2 cellular contexts compared by ENCODE assay signal in the genomic region with DNA sequence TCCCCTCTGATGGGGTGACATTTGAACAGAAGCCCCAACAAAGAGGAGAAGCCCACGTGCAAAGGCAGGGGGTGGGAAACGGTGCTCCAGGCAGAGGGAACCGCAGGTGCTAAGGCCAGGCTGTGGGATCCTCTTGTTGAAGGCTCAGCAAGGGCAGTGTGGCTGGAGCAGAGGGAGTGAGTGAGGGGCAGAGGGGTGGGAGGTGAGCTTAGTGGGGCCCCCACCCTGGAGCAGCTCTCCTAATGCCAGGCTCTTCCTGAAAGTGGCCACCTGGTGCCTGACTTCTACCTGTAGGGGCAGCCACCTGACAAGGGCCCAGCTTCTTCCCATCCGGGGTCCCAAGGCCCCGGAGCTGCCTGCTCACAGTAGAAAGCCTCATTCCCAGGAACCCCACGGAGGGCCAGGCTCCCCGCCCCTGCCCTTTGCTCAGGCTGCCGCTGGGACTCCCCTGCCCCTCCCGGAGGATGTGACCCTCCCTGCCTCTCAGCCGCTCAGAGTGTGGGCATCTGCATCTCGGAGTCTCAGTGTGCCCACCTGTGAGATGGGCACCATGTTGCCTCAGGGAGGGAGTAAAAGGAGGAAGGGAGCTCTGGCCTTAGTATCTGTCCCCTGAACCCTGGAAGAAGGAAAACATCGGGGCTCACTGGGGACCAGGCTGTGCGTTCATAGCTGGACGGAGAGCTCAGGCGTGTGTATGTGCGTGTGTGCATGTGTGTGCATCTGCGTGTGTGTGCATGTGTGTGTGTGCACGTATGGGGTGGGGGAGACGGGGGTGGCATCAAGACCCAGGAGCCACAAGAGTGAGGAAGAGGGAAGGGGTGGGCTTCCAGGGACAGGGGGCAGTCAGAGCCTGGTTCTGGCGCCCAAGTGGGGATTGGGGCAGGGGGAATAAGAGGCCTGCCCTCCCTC.
A peak's percentile ranks its signal among the peaks of the same experiment; 100 is the strongest.
TF ChIP-seq lines count a peak whose summit lies in the region.

No MANE protein-coding gene starts in this region.

TF ChIP-seq in HEK293, 187 proteins besides CTCF, POLR2A, EP300 and RAD21 (continued from another document):
- TF ChIP-seq ZNF768 (tag by site-specific recombination; IDR thresholded peaks at IDR 0.05) (no peak), ZNF169 (tag by site-specific recombination; IDR thresholded peaks at IDR 0.05) (no peak), ZSCAN4 (tag by site-specific recombination; IDR thresholded peaks at IDR 0.05) (peak; percentile 92), HOXC10 (CRISPR knock-in tag; IDR thresholded peaks at IDR 0.05) (no peak)
- TF ChIP-seq, protein P1, sequence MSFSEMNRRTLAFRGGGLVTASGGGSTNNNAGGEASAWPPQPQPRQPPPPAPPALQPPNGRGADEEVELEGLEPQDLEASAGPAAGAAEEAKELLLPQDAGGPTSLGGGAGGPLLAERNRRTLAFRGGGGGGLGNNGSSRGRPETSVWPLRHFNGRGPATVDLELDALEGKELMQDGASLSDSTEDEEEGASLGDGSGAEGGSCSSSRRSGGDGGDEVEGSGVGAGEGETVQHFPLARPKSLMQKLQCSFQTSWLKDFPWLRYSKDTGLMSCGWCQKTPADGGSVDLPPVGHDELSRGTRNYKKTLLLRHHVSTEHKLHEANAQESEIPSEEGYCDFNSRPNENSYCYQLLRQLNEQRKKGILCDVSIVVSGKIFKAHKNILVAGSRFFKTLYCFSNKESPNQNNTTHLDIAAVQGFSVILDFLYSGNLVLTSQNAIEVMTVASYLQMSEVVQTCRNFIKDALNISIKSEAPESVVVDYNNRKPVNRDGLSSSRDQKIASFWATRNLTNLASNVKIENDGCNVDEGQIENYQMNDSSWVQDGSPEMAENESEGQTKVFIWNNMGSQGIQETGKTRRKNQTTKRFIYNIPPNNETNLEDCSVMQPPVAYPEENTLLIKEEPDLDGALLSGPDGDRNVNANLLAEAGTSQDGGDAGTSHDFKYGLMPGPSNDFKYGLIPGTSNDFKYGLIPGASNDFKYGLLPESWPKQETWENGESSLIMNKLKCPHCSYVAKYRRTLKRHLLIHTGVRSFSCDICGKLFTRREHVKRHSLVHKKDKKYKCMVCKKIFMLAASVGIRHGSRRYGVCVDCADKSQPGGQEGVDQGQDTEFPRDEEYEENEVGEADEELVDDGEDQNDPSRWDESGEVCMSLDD (tag by site-specific recombination; IDR thresholded peaks at IDR 0.05) = no peak

TF ChIP-seq in K562, 482 proteins besides CTCF, POLR2A, EP300 and RAD21:
- no peak for TF ChIP-seq ZNF354B (CRISPR knock-in tag; IDR thresholded peaks at IDR 0.05)
- 0 out of 2 replicates have a peak, but pooled peaks have one; percentile 18 for TF ChIP-seq ZKSCAN8 (CRISPR knock-in tag; IDR thresholded peaks at IDR 0.05)
- TF ChIP-seq, protein P2, sequence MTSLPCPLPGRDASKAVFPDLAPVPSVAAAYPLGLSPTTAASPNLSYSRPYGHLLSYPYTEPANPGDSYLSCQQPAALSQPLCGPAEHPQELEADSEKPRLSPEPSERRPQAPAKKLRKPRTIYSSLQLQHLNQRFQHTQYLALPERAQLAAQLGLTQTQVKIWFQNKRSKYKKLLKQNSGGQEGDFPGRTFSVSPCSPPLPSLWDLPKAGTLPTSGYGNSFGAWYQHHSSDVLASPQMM (CRISPR knock-in tag; IDR thresholded peaks at IDR 0.05) = no peak
- no peak for TF ChIP-seq ZNF311 (CRISPR knock-in tag; IDR thresholded peaks at IDR 0.05)
- no peak for TF ChIP-seq MTA1 (IDR thresholded peaks at IDR 0.05; ENCODE audit: borderline replicate concordance)
